In the genomic region with DNA sequence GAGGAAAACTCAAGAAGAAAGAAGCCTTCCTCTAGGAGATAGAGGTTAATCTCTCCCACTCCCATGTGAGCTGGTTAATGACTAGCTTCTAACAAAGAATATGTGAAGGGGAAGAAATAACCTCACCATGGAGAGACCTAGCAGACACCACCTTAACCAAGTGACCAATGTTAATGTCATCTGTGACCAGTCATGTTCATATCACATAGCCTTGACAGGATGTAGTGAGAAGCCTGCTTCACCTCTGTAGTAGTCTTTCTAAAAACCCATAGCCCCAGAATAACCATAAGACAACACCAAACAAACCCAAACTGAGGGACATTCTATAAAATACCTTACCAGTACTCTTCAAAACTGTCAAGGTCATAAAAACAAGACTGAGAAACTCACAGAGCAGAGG, we compare ENCODE assay signal across 29 cellular contexts. TPM values are rescaled to one million over a fixed set of nuclear protein-coding genes. Genes with fewer than 3 reads are reported as not detected.
A peak's percentile ranks its signal among the peaks of the same experiment; 100 is the strongest.
DNase-seq lines count a peak whose midpoint lies in the region; ATAC-seq and TF ChIP-seq lines count a peak whose summit lies in the region.
"Had no signal": no experiment of that assay in that cellular context is flagged by ENCODE, and none has a peak within 500 bp of the region (broad histone marks: within the 10 kb centered on the region; RNA-seq: fewer than 3 reads in every experiment).

No MANE protein-coding gene starts in this region.

- peaks cover 3% of the 10 kb centered on the region for H3K36me3 Mint-ChIP-seq in activated naive CD8-positive, alpha-beta T cell treated with anti-CD3 and anti-CD28 coated beads, Interleukin-2, amount 50 U/mL, for 24 hours (ENCODE audit: low read depth)
- no peaks in the 10 kb centered on the region for H3K36me3 Mint-ChIP-seq in chondrocyte (ENCODE audit: low read depth)
- H3K36me3 Mint-ChIP-seq: activated naive CD4-positive, alpha-beta T cell treated with anti-CD3 and anti-CD28 coated beads, Interleukin-2, amount 50 U/mL, for 24 hours had no signal

- DNase-seq in GM12865 (ENCODE audit: low read depth) (peak; percentile 71), omental fat pad (ENCODE audit: low spot score) (no peak), chondrocyte (ENCODE audit: low spot score) (no peak)
- DNase-seq in activated naive CD8-positive, alpha-beta T cell treated with anti-CD3 and anti-CD28 coated beads, Interleukin-2, amount 50 U/mL, for 24 hours, result no peak
- DNase-seq: activated CD8-positive, alpha-beta memory T cell treated with anti-CD3 and anti-CD28 coated beads for 24 hours; activated T-cell treated with anti-CD3 and anti-CD28 coated beads, Interleukin-2, amount 50 U/mL, for 48 hours; body of pancreas; colonic mucosa; esophagus squamous epithelium; kidney glomerular epithelial cell; mesenchymal stem cell; naive B cell; NCI-H1105; NCI-H2081 treated with DMSO at 0.1 percent for 48 hours; NCI-H510A; retina; stimulated activated CD4-positive, alpha-beta T cell treated with anti-CD3 and anti-CD28 coated beads, Interleukin-4, amount 100 ng/mL, for 4 hours; substantia nigra; T1000 had no signal

- H3K27me3 Mint-ChIP-seq in activated naive CD8-positive, alpha-beta T cell treated with anti-CD3 and anti-CD28 coated beads, Interleukin-2, amount 50 U/mL, for 24 hours, result no peaks in the 10 kb centered on the region
- peaks cover 8% of the 10 kb centered on the region for H3K27me3 Mint-ChIP-seq in chondrocyte (ENCODE audit: low read depth)
- H3K27me3 Mint-ChIP-seq: activated naive CD4-positive, alpha-beta T cell treated with anti-CD3 and anti-CD28 coated beads, Interleukin-2, amount 50 U/mL, for 24 hours; naive B cell had no signal

- peak overlapping the region; percentile 36 for H3K27ac Mint-ChIP-seq in activated naive CD8-positive, alpha-beta T cell treated with anti-CD3 and anti-CD28 coated beads, Interleukin-2, amount 50 U/mL, for 24 hours
- H3K27ac Mint-ChIP-seq in chondrocyte (ENCODE audit: unreplicated experiment), result no peak overlapping the region
- H3K27ac Mint-ChIP-seq: activated naive CD4-positive, alpha-beta T cell treated with anti-CD3 and anti-CD28 coated beads, Interleukin-2, amount 50 U/mL, for 24 hours had no signal

- H3K4me1 Mint-ChIP-seq in activated naive CD8-positive, alpha-beta T cell treated with anti-CD3 and anti-CD28 coated beads, Interleukin-2, amount 50 U/mL, for 24 hours, result peaks cover 41% of the 10 kb centered on the region
- H3K4me1 Mint-ChIP-seq in chondrocyte (ENCODE audit: low read depth), result no peaks in the 10 kb centered on the region

- no peak overlapping the region for H3K4me3 Mint-ChIP-seq in activated naive CD8-positive, alpha-beta T cell treated with anti-CD3 and anti-CD28 coated beads, Interleukin-2, amount 50 U/mL, for 24 hours
- no peak overlapping the region for H3K4me3 Mint-ChIP-seq in chondrocyte (ENCODE audit: unreplicated experiment)
- H3K4me3 Mint-ChIP-seq: activated naive CD4-positive, alpha-beta T cell treated with anti-CD3 and anti-CD28 coated beads, Interleukin-2, amount 50 U/mL, for 24 hours had no signal

- peaks cover 13% of the 10 kb centered on the region for H3K9me3 Mint-ChIP-seq in activated naive CD8-positive, alpha-beta T cell treated with anti-CD3 and anti-CD28 coated beads, Interleukin-2, amount 50 U/mL, for 24 hours
- H3K9me3 Mint-ChIP-seq in chondrocyte (ENCODE audit: low read depth), result no peaks in the 10 kb centered on the region
- H3K9me3 Mint-ChIP-seq: activated naive CD4-positive, alpha-beta T cell treated with anti-CD3 and anti-CD28 coated beads, Interleukin-2, amount 50 U/mL, for 24 hours had no signal

- TF ChIP-seq CTCF in GM12865 (IDR thresholded peaks at IDR 0.05; ENCODE audit: insufficient read depth, low read depth, low read length, missing control alignments), result no peak
- TF ChIP-seq CTCF in omental fat pad (IDR thresholded peaks at IDR 0.05), result no peak
- TF ChIP-seq CTCF in chondrocyte (IDR thresholded peaks at IDR 0.05), result no peak

- H3K4me3 ChIP-seq in GM12865 (ENCODE audit: low read depth, low read length), result peak overlapping the region; percentile 68
- H3K4me3 ChIP-seq: BLaER1, body of pancreas, colonic mucosa, esophagus squamous epithelium had no signal

- ATAC-seq in GM19035 (IDR thresholded peaks at IDR 0.05; ENCODE audit: unreplicated experiment) (peak; percentile 53), HG03378 (IDR thresholded peaks at IDR 0.05; ENCODE audit: unreplicated experiment) (peak; percentile 53), omental fat pad (ENCODE audit: low FRiP score) (no peak), GM19023 (IDR thresholded peaks at IDR 0.05; ENCODE audit: unreplicated experiment) (no peak), GM21526 (IDR thresholded peaks at IDR 0.05; ENCODE audit: low FRiP score, unreplicated experiment) (no peak)
- peak; percentile 77 for ATAC-seq in activated naive CD8-positive, alpha-beta T cell treated with anti-CD3 and anti-CD28 coated beads, Interleukin-2, amount 50 U/mL, for 24 hours
- ATAC-seq: activated CD4-positive, CD25-positive, alpha-beta regulatory T cell treated with anti-CD3 and anti-CD28 coated beads, Interleukin-2, amount 50 U/mL, for 24 hours; body of pancreas had no signal

RNA-seq across cellular contexts. Expression of a gene that starts 21.5 kb away (rescaled TPM):
- total RNA-seq in omental fat pad (1 to 10 TPM in 2 of 4 donors, under 1 TPM in 1, not detected in 1; 0.69 to 2.2 (median 1.9) TPM), chondrocyte (not detected in 3 replicates)
- total RNA-seq: A673, Daoy, osteoblast had no signal

Comparison
In these comparisons a context has a peak if more than half of its experiments do, and no peak if none do; other contexts are left out.
1. ATAC-seq: peak in GM19035 (single experiment), HG03378 (single experiment) and activated naive CD8-positive, alpha-beta T cell treated with anti-CD3 and anti-CD28 coated beads, Interleukin-2, amount 50 U/mL, for 24 hours (single experiment); none in omental fat pad (single experiment), GM19023 (single experiment) and GM21526 (single experiment).